Comparison of ENCODE assay signal across 2 cellular contexts in the genomic region with DNA sequence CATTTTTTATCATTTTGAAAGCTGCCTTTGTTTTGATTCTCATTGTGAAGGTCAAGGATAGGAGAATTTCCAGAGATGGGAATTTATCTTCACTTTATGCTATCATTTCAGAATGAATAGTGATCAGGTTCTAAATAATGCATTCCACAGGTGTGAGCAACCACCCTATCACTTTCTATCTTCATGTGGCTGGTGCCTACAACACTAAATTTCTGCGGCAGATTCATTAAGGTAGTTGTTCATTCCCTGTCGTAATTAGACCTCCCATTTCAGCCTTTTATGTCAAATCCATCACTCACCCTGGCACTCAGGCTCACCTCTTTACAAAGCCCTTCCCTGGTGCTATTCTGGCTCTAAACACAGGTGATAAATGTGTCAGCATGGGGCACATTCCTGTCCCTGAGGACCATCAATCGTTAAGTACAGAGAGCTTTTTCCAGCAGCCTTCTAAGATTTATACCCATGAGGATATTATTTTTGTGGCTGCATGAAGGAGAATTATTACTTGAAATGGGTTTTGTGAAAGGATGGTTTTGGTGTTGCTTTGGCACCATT.
TF ChIP-seq lines count a peak whose summit lies in the region.

No MANE protein-coding gene starts in this region.

TF ChIP-seq in HEK293, 187 proteins besides CTCF, POLR2A, EP300 and RAD21 (continued from another document):
- TF ChIP-seq, protein P1, sequence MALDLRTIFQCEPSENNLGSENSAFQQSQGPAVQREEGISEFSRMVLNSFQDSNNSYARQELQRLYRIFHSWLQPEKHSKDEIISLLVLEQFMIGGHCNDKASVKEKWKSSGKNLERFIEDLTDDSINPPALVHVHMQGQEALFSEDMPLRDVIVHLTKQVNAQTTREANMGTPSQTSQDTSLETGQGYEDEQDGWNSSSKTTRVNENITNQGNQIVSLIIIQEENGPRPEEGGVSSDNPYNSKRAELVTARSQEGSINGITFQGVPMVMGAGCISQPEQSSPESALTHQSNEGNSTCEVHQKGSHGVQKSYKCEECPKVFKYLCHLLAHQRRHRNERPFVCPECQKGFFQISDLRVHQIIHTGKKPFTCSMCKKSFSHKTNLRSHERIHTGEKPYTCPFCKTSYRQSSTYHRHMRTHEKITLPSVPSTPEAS (tag by site-specific recombination; IDR thresholded peaks at IDR 0.05), result no peak
- TF ChIP-seq SCRT2 (tag by site-specific recombination; IDR thresholded peaks at IDR 0.05), result peak; percentile 61

TF ChIP-seq in neural cell, 6 proteins besides CTCF, POLR2A, EP300 and RAD21 (continued from another document):
- TF ChIP-seq, protein P2, sequence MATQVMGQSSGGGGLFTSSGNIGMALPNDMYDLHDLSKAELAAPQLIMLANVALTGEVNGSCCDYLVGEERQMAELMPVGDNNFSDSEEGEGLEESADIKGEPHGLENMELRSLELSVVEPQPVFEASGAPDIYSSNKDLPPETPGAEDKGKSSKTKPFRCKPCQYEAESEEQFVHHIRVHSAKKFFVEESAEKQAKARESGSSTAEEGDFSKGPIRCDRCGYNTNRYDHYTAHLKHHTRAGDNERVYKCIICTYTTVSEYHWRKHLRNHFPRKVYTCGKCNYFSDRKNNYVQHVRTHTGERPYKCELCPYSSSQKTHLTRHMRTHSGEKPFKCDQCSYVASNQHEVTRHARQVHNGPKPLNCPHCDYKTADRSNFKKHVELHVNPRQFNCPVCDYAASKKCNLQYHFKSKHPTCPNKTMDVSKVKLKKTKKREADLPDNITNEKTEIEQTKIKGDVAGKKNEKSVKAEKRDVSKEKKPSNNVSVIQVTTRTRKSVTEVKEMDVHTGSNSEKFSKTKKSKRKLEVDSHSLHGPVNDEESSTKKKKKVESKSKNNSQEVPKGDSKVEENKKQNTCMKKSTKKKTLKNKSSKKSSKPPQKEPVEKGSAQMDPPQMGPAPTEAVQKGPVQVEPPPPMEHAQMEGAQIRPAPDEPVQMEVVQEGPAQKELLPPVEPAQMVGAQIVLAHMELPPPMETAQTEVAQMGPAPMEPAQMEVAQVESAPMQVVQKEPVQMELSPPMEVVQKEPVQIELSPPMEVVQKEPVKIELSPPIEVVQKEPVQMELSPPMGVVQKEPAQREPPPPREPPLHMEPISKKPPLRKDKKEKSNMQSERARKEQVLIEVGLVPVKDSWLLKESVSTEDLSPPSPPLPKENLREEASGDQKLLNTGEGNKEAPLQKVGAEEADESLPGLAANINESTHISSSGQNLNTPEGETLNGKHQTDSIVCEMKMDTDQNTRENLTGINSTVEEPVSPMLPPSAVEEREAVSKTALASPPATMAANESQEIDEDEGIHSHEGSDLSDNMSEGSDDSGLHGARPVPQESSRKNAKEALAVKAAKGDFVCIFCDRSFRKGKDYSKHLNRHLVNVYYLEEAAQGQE (IDR thresholded peaks at IDR 0.05; ENCODE audit: borderline replicate concordance), result peak; percentile 85
TF ChIP-seq in neural cell: peak in this region for 2.
